Comparison of ENCODE assay signal across 17 cellular contexts in the genomic region with DNA sequence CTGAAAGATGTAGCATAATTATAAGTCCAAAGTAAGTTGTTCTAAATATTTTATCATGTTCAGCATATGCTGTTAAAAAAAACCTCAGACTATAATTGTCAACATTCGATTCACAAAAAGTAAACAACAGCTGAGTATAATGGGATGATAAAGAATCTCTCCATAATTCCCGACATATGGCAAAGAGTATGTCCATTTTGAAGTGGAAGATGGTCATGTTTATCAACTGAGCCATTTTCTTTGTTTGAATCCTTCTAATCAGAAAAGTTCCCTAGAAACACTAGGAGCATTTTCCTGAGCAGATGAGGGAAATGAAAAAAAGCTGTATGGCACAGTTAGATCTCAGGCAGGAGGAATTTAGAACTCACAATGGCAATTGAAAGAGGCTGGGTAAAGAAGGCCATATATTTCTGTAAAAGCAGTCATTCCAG.
A peak's percentile ranks its signal among the peaks of the same experiment; 100 is the strongest.
DNase-seq lines count a peak whose midpoint lies in the region; ATAC-seq, FAIRE-seq and TF ChIP-seq lines count a peak whose summit lies in the region.
"Had no signal": no experiment of that assay in that cellular context is flagged by ENCODE, and none has a peak within 500 bp of the region (broad histone marks: within the 10 kb centered on the region; RNA-seq: fewer than 3 reads in every experiment).

No MANE protein-coding gene starts in this region.

- no peaks in the 10 kb centered on the region for H3K27me3 Mint-ChIP-seq in Calu3 (ENCODE audit: unreplicated experiment)

- POLR2A ChIA-PET in A549 (lab: Yijun Ruan, JAX): interaction anchor here (1.1 to 2.4 kb wide), 5 partner anchors 47 to 197 kb away, joined by 4 to 18 read pairs (median 7); a partner anchor contains a TSS

- H3K4me3 ChIP-seq in A549 (no peak overlapping the region), SJCRH30 (no peak overlapping the region), right cardiac atrium (ENCODE audit: low read length) (no peak overlapping the region), H7 (ENCODE audit: insufficient read depth, low read depth, low read length) (no peak overlapping the region)
- H3K4me3 ChIP-seq: BLaER1 treated with 17β-estradiol and CSF1 and Interleukin-3, amounts not matched to agents 10 nM and 100 nM; coronary artery; GM12878; tibial artery had no signal

- CTCF ChIA-PET in A549 (lab: Yijun Ruan, JAX): interaction anchor here (1.0 to 1.8 kb wide), 8 partner anchors 11 to 197 kb away, joined by 3 to 10 read pairs (median 4); no protein-coding TSS in a partner anchor
- CTCF ChIA-PET in Calu3 (lab: Charles Lee): interaction anchor here (1.4 kb wide), 1 partner anchor 201 kb away, joined by 3 read pairs; no protein-coding TSS in a partner anchor

- no peak overlapping the region for H3K4me3 Mint-ChIP-seq in Calu3 (ENCODE audit: low read depth, unreplicated experiment)

- H3K4me1 ChIP-seq in A549: peaks cover 66% of the 10 kb centered on the region
- no peaks in the 10 kb centered on the region; the same call in 1 of the 2 replicates for H3K4me1 ChIP-seq in SJCRH30
- peaks cover 2% of the 10 kb centered on the region for H3K4me1 ChIP-seq in right cardiac atrium (ENCODE audit: control insufficient read depth, insufficient read depth, low read length)
- H3K4me1 ChIP-seq: tibial artery had no signal

- no peak for TF ChIP-seq CTCF in A549 (IDR thresholded peaks at IDR 0.05)
- TF ChIP-seq CTCF in Calu3 (IDR thresholded peaks at IDR 0.05; ENCODE audit: unreplicated experiment): no peak

- no peaks in the 10 kb centered on the region for H3K9me3 Mint-ChIP-seq in Calu3 (ENCODE audit: low read depth, unreplicated experiment)

- TF ChIP-seq POLR2A in A549 (IDR thresholded peaks at IDR 0.05; ENCODE audit: low read length): no peak

- DNase-seq in A549 (ENCODE audit: low read depth in 1 of 2, low spot score in 1 of 2): peak in 1 of 2 experiments; percentile 35
- DNase-seq in Calu3: no peak
- DNase-seq in SJCRH30: no peak
- DNase-seq in epithelial cell of prostate (ENCODE audit: low read depth, low spot score): no peak
- no peak for DNase-seq in cortex of kidney (lab: John Stamatoyannopoulos, UW)
- no peak for DNase-seq in NCI-H128 (lab: John Stamatoyannopoulos, UW; ENCODE audit: unreplicated experiment)
- no peak for DNase-seq in right cardiac atrium
- no peak for DNase-seq in H7
- DNase-seq: head of caudate nucleus; NCI-H2081; NK-92 treated with Interleukin-12 subunit alpha and Interleukin-12 subunit beta, amount 100 ng/mL, for 24 hours; SHP77 treated with DMSO at 0.1 percent for 48 hours; tibial artery had no signal

- FAIRE-seq in A549 (lab: Jason Lieb, UNC): peak; percentile 32
- FAIRE-seq: GM12878 had no signal

- TF ChIP-seq RAD21 in A549 (conservative IDR thresholded peaks at IDR 0.05 in 1 of 2, IDR thresholded peaks at IDR 0.05 in 1 of 2): no peak

- H3K4me2 ChIP-seq in A549: peak overlapping the region; percentile 73
- H3K4me2 ChIP-seq: KMS-11 had no signal

- ATAC-seq in A549 (peak in 1 of 2 experiments; percentile 2; a peak in 2 of 6 replicates), right cardiac atrium (no peak)
- ATAC-seq: GM12878 had no signal

- peaks cover 16% of the 10 kb centered on the region for H3K36me3 Mint-ChIP-seq in Calu3 (ENCODE audit: insufficient read depth, unreplicated experiment)

- intact Hi-C loops in Calu3 (cut with micrococcal nuclease; ENCODE audit: unreplicated experiment): loop anchor here (2.0 kb wide), 2 partner anchors 81 to 189 kb away; no protein-coding TSS in a partner anchor
- intact Hi-C loops in right cardiac atrium (cut with DNase I): no loop called here

- H3K27ac Mint-ChIP-seq in Calu3 (ENCODE audit: unreplicated experiment): peak overlapping the region; percentile 100

- H3K36me3 ChIP-seq in SJCRH30: no peaks in the 10 kb centered on the region
- no peaks in the 10 kb centered on the region for H3K36me3 ChIP-seq in H7 (replicated peaks; ENCODE audit: control insufficient read depth, insufficient read depth, low read length)
- H3K36me3 ChIP-seq: BLaER1 treated with 17β-estradiol and CSF1 and Interleukin-3, amounts not matched to agents 10 nM and 100 nM; tibial artery had no signal

- BruUV-seq in Calu3 (replicated peaks; lab: Mats Ljungman, UMichigan): no TSS peak

- peaks cover 66% of the 10 kb centered on the region for H3K4me1 Mint-ChIP-seq in Calu3 (ENCODE audit: low read depth, unreplicated experiment)

- WGBS in A549 (ENCODE audit: missing lambda C conversion rate): 4% methylated on average over 2 of the region's 2 CpGs
- WGBS in right cardiac atrium: 73% methylated on average over 2 of the region's 2 CpGs

- peak overlapping the region; percentile 91 to 100 for H3K27ac ChIP-seq in A549
- H3K27ac ChIP-seq in SJCRH30: peak overlapping the region; percentile 46
- peak overlapping the region; percentile 100 for H3K27ac ChIP-seq in epithelial cell of prostate
- H3K27ac ChIP-seq in right cardiac atrium (ENCODE audit: low read length): no peak overlapping the region
- H3K27ac ChIP-seq: coronary artery, KMS-11, tibial artery had no signal

- H3K27me3 ChIP-seq in SJCRH30 (no peaks in the 10 kb centered on the region), right cardiac atrium (ENCODE audit: control insufficient read depth, insufficient read depth) (no peaks in the 10 kb centered on the region), H7 (ENCODE audit: control insufficient read depth, insufficient read depth, low read length) (no peaks in the 10 kb centered on the region)
- H3K27me3 ChIP-seq: BLaER1 treated with 17β-estradiol and CSF1 and Interleukin-3, amounts not matched to agents 10 nM and 100 nM; tibial artery had no signal

- no peak for TF ChIP-seq EP300 in A549 (IDR thresholded peaks at IDR 0.05)

- peaks cover 27% of the 10 kb centered on the region for H3K9me3 ChIP-seq in A549
- no peaks in the 10 kb centered on the region for H3K9me3 ChIP-seq in SJCRH30 (replicated peaks)
- no peaks in the 10 kb centered on the region for H3K9me3 ChIP-seq in right cardiac atrium (ENCODE audit: control insufficient read depth, low read length)
- H3K9me3 ChIP-seq: tibial artery had no signal

TF ChIP-seq in A549, 52 proteins besides CTCF, POLR2A, EP300 and RAD21 (continues in another document):
- TF ChIP-seq, protein P1, sequence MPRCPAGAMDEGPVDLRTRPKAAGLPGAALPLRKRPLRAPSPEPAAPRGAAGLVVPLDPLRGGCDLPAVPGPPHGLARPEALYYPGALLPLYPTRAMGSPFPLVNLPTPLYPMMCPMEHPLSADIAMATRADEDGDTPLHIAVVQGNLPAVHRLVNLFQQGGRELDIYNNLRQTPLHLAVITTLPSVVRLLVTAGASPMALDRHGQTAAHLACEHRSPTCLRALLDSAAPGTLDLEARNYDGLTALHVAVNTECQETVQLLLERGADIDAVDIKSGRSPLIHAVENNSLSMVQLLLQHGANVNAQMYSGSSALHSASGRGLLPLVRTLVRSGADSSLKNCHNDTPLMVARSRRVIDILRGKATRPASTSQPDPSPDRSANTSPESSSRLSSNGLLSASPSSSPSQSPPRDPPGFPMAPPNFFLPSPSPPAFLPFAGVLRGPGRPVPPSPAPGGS (IDR thresholded peaks at IDR 0.05): no peak
- TF ChIP-seq, protein P2, sequence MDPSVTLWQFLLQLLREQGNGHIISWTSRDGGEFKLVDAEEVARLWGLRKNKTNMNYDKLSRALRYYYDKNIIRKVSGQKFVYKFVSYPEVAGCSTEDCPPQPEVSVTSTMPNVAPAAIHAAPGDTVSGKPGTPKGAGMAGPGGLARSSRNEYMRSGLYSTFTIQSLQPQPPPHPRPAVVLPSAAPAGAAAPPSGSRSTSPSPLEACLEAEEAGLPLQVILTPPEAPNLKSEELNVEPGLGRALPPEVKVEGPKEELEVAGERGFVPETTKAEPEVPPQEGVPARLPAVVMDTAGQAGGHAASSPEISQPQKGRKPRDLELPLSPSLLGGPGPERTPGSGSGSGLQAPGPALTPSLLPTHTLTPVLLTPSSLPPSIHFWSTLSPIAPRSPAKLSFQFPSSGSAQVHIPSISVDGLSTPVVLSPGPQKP (IDR thresholded peaks at IDR 0.05; ENCODE audit: low read depth, low read length): no peak
- no peak for TF ChIP-seq RCOR1 (IDR thresholded peaks at IDR 0.05; ENCODE audit: low read depth, low read length)
- no peak for TF ChIP-seq NFE2L2 (conservative IDR thresholded peaks at IDR 0.05; ENCODE audit: low read length)
- peak; percentile 93; the same call in 1 of the 2 replicates for TF ChIP-seq TFCP2L1 (CRISPR knock-in tag; IDR thresholded peaks at IDR 0.05)
- TF ChIP-seq, protein P3, sequence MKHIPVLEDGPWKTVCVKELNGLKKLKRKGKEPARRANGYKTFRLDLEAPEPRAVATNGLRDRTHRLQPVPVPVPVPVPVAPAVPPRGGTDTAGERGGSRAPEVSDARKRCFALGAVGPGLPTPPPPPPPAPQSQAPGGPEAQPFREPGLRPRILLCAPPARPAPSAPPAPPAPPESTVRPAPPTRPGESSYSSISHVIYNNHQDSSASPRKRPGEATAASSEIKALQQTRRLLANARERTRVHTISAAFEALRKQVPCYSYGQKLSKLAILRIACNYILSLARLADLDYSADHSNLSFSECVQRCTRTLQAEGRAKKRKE (CRISPR knock-in tag; IDR thresholded peaks at IDR 0.05; ENCODE audit: low read depth): peak; percentile 95
- TF ChIP-seq NPAS2 (CRISPR knock-in tag; IDR thresholded peaks at IDR 0.05; ENCODE audit: borderline replicate concordance): peak; percentile 59; the same call in 1 of the 2 replicates
- peak; percentile 95; the same call in 1 of the 2 replicates for TF ChIP-seq HOXB13 (CRISPR knock-in tag; IDR thresholded peaks at IDR 0.05; ENCODE audit: low read depth)
- peak; percentile 88 for TF ChIP-seq ZSCAN20 (CRISPR knock-in tag; IDR thresholded peaks at IDR 0.05)
- peak; percentile 93 for TF ChIP-seq FOSB (CRISPR knock-in tag; IDR thresholded peaks at IDR 0.05)
